1 cellular context compared by ENCODE assay signal in genomic region chr7:23470290-23471089, GRCh38.
A peak's percentile ranks its signal among the peaks of the same experiment; 100 is the strongest.
TF ChIP-seq lines count a peak whose summit lies in the region.

Gene IGF2BP3, minus strand, starts transcription at chr7:23470491. Its CDS starts 381 bp downstream, at chr7:23470110.

TF ChIP-seq in WTC11, 78 proteins besides CTCF, POLR2A, EP300 and RAD21 (continued from another document and continues in another):
- TF ChIP-seq, protein P1, sequence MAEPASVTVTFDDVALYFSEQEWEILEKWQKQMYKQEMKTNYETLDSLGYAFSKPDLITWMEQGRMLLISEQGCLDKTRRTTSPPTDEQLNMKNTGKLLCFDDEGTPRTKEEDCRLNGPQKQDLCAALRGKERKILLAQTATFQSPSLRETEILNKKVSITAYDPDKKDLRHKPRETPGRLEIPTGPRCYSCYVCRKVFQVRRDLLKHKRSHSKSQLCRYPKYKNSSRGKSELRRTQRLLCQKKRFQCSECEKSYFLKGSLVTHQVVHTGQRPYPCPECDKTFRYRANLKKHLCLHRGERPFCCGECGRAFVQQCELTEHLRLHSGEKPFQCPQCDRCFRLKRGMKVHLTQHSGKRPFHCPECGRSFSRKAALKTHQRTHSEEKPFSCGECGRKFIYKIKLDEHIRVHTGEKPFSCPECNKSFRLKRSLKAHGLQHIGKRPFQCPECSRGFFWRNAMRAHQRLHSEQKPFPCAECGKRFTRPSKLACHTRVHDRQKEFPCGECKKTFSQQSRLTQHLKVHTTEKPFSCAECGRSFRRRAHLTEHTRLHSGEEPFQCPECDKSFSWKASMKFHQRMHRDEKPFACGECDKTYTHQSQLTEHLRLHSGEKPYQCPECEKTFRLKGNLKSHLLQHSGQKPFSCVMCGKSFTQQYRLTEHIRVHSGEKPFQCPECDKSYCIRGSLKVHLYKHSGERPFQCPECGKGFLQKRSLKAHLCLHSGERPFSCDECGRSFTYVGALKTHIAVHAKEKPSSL (CRISPR knock-in tag; conservative IDR thresholded peaks at IDR 0.05), result no peak
- TF ChIP-seq, protein P2, sequence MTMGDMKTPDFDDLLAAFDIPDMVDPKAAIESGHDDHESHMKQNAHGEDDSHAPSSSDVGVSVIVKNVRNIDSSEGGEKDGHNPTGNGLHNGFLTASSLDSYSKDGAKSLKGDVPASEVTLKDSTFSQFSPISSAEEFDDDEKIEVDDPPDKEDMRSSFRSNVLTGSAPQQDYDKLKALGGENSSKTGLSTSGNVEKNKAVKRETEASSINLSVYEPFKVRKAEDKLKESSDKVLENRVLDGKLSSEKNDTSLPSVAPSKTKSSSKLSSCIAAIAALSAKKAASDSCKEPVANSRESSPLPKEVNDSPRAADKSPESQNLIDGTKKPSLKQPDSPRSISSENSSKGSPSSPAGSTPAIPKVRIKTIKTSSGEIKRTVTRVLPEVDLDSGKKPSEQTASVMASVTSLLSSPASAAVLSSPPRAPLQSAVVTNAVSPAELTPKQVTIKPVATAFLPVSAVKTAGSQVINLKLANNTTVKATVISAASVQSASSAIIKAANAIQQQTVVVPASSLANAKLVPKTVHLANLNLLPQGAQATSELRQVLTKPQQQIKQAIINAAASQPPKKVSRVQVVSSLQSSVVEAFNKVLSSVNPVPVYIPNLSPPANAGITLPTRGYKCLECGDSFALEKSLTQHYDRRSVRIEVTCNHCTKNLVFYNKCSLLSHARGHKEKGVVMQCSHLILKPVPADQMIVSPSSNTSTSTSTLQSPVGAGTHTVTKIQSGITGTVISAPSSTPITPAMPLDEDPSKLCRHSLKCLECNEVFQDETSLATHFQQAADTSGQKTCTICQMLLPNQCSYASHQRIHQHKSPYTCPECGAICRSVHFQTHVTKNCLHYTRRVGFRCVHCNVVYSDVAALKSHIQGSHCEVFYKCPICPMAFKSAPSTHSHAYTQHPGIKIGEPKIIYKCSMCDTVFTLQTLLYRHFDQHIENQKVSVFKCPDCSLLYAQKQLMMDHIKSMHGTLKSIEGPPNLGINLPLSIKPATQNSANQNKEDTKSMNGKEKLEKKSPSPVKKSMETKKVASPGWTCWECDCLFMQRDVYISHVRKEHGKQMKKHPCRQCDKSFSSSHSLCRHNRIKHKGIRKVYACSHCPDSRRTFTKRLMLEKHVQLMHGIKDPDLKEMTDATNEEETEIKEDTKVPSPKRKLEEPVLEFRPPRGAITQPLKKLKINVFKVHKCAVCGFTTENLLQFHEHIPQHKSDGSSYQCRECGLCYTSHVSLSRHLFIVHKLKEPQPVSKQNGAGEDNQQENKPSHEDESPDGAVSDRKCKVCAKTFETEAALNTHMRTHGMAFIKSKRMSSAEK (CRISPR knock-in tag; IDR thresholded peaks at IDR 0.05; ENCODE audit: borderline replicate concordance), result no peak
- TF ChIP-seq TCF7 (CRISPR knock-in tag; IDR thresholded peaks at IDR 0.05; ENCODE audit: low read depth), result no peak
- TF ChIP-seq, protein P3, sequence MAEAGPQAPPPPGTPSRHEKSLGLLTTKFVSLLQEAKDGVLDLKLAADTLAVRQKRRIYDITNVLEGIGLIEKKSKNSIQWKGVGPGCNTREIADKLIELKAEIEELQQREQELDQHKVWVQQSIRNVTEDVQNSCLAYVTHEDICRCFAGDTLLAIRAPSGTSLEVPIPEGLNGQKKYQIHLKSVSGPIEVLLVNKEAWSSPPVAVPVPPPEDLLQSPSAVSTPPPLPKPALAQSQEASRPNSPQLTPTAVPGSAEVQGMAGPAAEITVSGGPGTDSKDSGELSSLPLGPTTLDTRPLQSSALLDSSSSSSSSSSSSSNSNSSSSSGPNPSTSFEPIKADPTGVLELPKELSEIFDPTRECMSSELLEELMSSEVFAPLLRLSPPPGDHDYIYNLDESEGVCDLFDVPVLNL (CRISPR knock-in tag; IDR thresholded peaks at IDR 0.05; ENCODE audit: borderline replicate concordance, low read depth), result no peak
- TF ChIP-seq ZNF138 (CRISPR knock-in tag; conservative IDR thresholded peaks at IDR 0.05), result no peak
- TF ChIP-seq ZMAT4 (CRISPR knock-in tag; IDR thresholded peaks at IDR 0.05), result no peak
- peak; percentile 88; the same call in 1 of the 2 replicates for TF ChIP-seq ZNF281 (CRISPR knock-in tag; IDR thresholded peaks at IDR 0.05)
- no peak for TF ChIP-seq MXD4 (CRISPR knock-in tag; IDR thresholded peaks at IDR 0.05; ENCODE audit: borderline replicate concordance)
- no peak for TF ChIP-seq ZNF232 (CRISPR knock-in tag; IDR thresholded peaks at IDR 0.05)
- TF ChIP-seq, protein P4, sequence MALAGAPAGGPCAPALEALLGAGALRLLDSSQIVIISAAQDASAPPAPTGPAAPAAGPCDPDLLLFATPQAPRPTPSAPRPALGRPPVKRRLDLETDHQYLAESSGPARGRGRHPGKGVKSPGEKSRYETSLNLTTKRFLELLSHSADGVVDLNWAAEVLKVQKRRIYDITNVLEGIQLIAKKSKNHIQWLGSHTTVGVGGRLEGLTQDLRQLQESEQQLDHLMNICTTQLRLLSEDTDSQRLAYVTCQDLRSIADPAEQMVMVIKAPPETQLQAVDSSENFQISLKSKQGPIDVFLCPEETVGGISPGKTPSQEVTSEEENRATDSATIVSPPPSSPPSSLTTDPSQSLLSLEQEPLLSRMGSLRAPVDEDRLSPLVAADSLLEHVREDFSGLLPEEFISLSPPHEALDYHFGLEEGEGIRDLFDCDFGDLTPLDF (CRISPR knock-in tag; IDR thresholded peaks at IDR 0.05), result no peak
- no peak for TF ChIP-seq NR1H2 (CRISPR knock-in tag; IDR thresholded peaks at IDR 0.05)
- no peak for TF ChIP-seq ZNF121 (CRISPR knock-in tag; IDR thresholded peaks at IDR 0.05)
- TF ChIP-seq, protein P5, sequence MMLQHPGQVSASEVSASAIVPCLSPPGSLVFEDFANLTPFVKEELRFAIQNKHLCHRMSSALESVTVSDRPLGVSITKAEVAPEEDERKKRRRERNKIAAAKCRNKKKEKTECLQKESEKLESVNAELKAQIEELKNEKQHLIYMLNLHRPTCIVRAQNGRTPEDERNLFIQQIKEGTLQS (CRISPR knock-in tag; conservative IDR thresholded peaks at IDR 0.05), result no peak
- TF ChIP-seq NFE2L1 (CRISPR knock-in tag; IDR thresholded peaks at IDR 0.05), result no peak
- no peak for TF ChIP-seq TEAD1 (CRISPR knock-in tag; IDR thresholded peaks at IDR 0.05)
- TF ChIP-seq SMAD3 (CRISPR knock-in tag; IDR thresholded peaks at IDR 0.05; ENCODE audit: borderline replicate concordance), result 0 out of 2 replicates have a peak, but pooled peaks have one; percentile 67
- no peak for TF ChIP-seq IRF1 (CRISPR knock-in tag; IDR thresholded peaks at IDR 0.05)
- TF ChIP-seq PRRX2 (CRISPR knock-in tag; IDR thresholded peaks at IDR 0.05), result no peak
- TF ChIP-seq ATF6 (CRISPR knock-in tag; IDR thresholded peaks at IDR 0.05), result no peak
- TF ChIP-seq, protein P6, sequence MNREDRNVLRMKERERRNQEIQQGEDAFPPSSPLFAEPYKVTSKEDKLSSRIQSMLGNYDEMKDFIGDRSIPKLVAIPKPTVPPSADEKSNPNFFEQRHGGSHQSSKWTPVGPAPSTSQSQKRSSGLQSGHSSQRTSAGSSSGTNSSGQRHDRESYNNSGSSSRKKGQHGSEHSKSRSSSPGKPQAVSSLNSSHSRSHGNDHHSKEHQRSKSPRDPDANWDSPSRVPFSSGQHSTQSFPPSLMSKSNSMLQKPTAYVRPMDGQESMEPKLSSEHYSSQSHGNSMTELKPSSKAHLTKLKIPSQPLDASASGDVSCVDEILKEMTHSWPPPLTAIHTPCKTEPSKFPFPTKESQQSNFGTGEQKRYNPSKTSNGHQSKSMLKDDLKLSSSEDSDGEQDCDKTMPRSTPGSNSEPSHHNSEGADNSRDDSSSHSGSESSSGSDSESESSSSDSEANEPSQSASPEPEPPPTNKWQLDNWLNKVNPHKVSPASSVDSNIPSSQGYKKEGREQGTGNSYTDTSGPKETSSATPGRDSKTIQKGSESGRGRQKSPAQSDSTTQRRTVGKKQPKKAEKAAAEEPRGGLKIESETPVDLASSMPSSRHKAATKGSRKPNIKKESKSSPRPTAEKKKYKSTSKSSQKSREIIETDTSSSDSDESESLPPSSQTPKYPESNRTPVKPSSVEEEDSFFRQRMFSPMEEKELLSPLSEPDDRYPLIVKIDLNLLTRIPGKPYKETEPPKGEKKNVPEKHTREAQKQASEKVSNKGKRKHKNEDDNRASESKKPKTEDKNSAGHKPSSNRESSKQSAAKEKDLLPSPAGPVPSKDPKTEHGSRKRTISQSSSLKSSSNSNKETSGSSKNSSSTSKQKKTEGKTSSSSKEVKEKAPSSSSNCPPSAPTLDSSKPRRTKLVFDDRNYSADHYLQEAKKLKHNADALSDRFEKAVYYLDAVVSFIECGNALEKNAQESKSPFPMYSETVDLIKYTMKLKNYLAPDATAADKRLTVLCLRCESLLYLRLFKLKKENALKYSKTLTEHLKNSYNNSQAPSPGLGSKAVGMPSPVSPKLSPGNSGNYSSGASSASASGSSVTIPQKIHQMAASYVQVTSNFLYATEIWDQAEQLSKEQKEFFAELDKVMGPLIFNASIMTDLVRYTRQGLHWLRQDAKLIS (CRISPR knock-in tag; IDR thresholded peaks at IDR 0.05; ENCODE audit: borderline replicate concordance), result no peak
- TF ChIP-seq NFYB (CRISPR knock-in tag; conservative IDR thresholded peaks at IDR 0.05; ENCODE audit: low read depth), result no peak
- TF ChIP-seq, protein P7, sequence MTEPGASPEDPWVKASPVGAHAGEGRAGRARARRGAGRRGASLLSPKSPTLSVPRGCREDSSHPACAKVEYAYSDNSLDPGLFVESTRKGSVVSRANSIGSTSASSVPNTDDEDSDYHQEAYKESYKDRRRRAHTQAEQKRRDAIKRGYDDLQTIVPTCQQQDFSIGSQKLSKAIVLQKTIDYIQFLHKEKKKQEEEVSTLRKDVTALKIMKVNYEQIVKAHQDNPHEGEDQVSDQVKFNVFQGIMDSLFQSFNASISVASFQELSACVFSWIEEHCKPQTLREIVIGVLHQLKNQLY (CRISPR knock-in tag; IDR thresholded peaks at IDR 0.05), result no peak
- TF ChIP-seq RORB (CRISPR knock-in tag; IDR thresholded peaks at IDR 0.05), result no peak
- no peak for TF ChIP-seq E2F5 (CRISPR knock-in tag; IDR thresholded peaks at IDR 0.05)
- TF ChIP-seq ZNF219 (CRISPR knock-in tag; IDR thresholded peaks at IDR 0.05; ENCODE audit: borderline replicate concordance), result no peak
- TF ChIP-seq, protein P8, sequence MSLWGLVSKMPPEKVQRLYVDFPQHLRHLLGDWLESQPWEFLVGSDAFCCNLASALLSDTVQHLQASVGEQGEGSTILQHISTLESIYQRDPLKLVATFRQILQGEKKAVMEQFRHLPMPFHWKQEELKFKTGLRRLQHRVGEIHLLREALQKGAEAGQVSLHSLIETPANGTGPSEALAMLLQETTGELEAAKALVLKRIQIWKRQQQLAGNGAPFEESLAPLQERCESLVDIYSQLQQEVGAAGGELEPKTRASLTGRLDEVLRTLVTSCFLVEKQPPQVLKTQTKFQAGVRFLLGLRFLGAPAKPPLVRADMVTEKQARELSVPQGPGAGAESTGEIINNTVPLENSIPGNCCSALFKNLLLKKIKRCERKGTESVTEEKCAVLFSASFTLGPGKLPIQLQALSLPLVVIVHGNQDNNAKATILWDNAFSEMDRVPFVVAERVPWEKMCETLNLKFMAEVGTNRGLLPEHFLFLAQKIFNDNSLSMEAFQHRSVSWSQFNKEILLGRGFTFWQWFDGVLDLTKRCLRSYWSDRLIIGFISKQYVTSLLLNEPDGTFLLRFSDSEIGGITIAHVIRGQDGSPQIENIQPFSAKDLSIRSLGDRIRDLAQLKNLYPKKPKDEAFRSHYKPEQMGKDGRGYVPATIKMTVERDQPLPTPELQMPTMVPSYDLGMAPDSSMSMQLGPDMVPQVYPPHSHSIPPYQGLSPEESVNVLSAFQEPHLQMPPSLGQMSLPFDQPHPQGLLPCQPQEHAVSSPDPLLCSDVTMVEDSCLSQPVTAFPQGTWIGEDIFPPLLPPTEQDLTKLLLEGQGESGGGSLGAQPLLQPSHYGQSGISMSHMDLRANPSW (CRISPR knock-in tag; conservative IDR thresholded peaks at IDR 0.05; ENCODE audit: low read depth), result no peak
- TF ChIP-seq SMAD4 (CRISPR knock-in tag; IDR thresholded peaks at IDR 0.05), result no peak
